8 cellular contexts compared by ENCODE assay signal in the genomic region with DNA sequence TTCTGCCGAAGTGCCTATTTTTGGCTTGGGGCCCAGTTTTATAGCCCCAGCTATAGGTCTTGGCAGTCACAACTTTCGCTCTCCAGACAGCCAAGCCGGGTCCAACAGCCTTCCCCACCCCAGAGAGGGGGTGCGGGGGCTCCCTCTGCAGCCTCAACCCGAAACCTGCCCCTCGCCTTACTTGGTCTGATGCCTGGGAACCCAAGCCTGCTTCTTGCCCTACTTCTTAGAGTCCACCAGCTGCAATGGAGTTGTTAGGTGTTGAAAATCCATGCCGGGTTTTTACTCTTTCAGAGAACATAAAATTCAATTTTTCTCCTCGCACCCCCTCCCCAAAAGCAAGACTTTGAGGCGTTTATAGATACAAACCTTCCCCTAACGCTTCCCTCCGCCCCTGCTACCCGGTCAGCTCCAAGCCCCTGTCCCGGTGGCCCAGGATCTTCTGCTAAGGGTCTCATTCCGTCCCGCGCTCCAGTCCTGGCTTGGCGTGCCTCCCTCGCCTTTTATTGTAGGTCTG.
DNase-seq lines count a peak whose midpoint lies in the region; ATAC-seq and TF ChIP-seq lines count a peak whose summit lies in the region.
"Not testable (repeated sequence)": the region's sequence is repeated elsewhere in the genome, so short reads cannot be mapped to it uniquely, and the experiment has no call there.

No MANE protein-coding gene starts in this region.

- H3K9ac ChIP-seq in mucosa of stomach (ENCODE audit: low read length), result peak overlapping the region; percentile 62

- not testable (repeated sequence) for H3K36me3 Mint-ChIP-seq in CD8-positive, alpha-beta T cell

- intact Hi-C loops in CD8-positive, alpha-beta T cell (cut with DNase I, micrococcal nuclease), result loop anchor here (1.0 to 5.0 kb wide), 3 partner anchors 12 to 330 kb away; partner anchors contain the start of genes CPD (in 1 of the 2) and CRLF3 (in 1 of the 2)
- intact Hi-C loops in breast epithelium (cut with DNase I; ENCODE audit: low total_unique reads); heart left ventricle (cut with DNase I): not testable (repeated sequence)

- WGBS in heart left ventricle, 4 donors, result 0 to 4% (median 1%) methylated on average over 13 to 18 of the region's 18 CpGs

- DNase-seq in CD8-positive, alpha-beta T cell, result peak in 1 of 7 experiments; percentile 55
- DNase-seq in NCI-H345 (lab: John Stamatoyannopoulos, UW) (peak; percentile 75), UCSD-AML1 (lab: John Stamatoyannopoulos, UW; ENCODE audit: unreplicated experiment) (peak; percentile 61), heart left ventricle (peak in 1 of 5 donors; percentile 20)
- not testable (repeated sequence) for DNase-seq in breast epithelium (ENCODE audit: low spot score in 2 of 2)
- peak in 4 of 6 experiments; percentile 42 to 61 (median 58) for DNase-seq in stimulated activated naive CD4-positive, alpha-beta T cell (lab: John Stamatoyannopoulos, UW)

- not testable (repeated sequence) for H3K27me3 Mint-ChIP-seq in CD8-positive, alpha-beta T cell (ENCODE audit: low read depth)

- peak overlapping the region; percentile 93 for H3K4me3 ChIP-seq in CD8-positive, alpha-beta T cell (ENCODE audit: low read depth, low read length)
- H3K4me3 ChIP-seq in HEK293 (ENCODE audit: low read depth, low read length) (peak overlapping the region; percentile 84), breast epithelium (peak overlapping the region; percentile 60 to 88 (median 86)), heart left ventricle (peak overlapping the region; percentile 42 to 87 (median 65)), mucosa of stomach (ENCODE audit: low read length) (peak overlapping the region; percentile 56)

- not testable (repeated sequence) for H3K9me3 Mint-ChIP-seq in CD8-positive, alpha-beta T cell

- H3K9me3 ChIP-seq in CD8-positive, alpha-beta T cell (ENCODE audit: low read length); HEK293 (ENCODE audit: control insufficient read depth, insufficient read depth, low read depth, low read length); breast epithelium; heart left ventricle; mucosa of stomach (ENCODE audit: control insufficient read depth, low read length): not testable (repeated sequence)

- not testable (repeated sequence) for H3K27me3 ChIP-seq in CD8-positive, alpha-beta T cell (ENCODE audit: insufficient read depth, low read length); breast epithelium
- peaks cover 0 to 36% (median 5%) of the 10 kb centered on the region in 9 donors for H3K27me3 ChIP-seq in heart left ventricle
- peaks cover 28% of the 10 kb centered on the region for H3K27me3 ChIP-seq in mucosa of stomach (ENCODE audit: control insufficient read depth, insufficient read depth, low read length)

- peak overlapping the region; percentile 27 for H3K27ac ChIP-seq in CD8-positive, alpha-beta T cell (ENCODE audit: low read depth, low read length)
- peak overlapping the region; percentile 84 for H3K27ac ChIP-seq in HEK293 (ENCODE audit: extremely low read depth, low read depth, low read length)
- H3K27ac ChIP-seq in breast epithelium, result peak overlapping the region; percentile 62 to 85
- peak overlapping the region in 7 of 12 donors; percentile 13 to 60 (median 53) for H3K27ac ChIP-seq in heart left ventricle

- TF ChIP-seq CTCF in CD8-positive, alpha-beta T cell (IDR thresholded peaks at IDR 0.05); HEK293 (tag by site-specific recombination; IDR thresholded peaks at IDR 0.05); breast epithelium (IDR thresholded peaks at IDR 0.05); heart left ventricle (IDR thresholded peaks at IDR 0.05): not testable (repeated sequence)

- ATAC-seq in CD8-positive, alpha-beta T cell, result peak; percentile 18
- peak in 2 of 4 donors; percentile 37 to 38 for ATAC-seq in heart left ventricle

- H3K4me1 ChIP-seq in CD8-positive, alpha-beta T cell (ENCODE audit: insufficient read depth, low read length); HEK293 (ENCODE audit: control insufficient read depth, insufficient read depth, low read length); breast epithelium; mucosa of stomach (ENCODE audit: control insufficient read depth, insufficient read depth, low read length): not testable (repeated sequence)
- H3K4me1 ChIP-seq in heart left ventricle, result peaks cover 0 to 28% (median 3%) of the 10 kb centered on the region in 12 donors

- H3K4me3 Mint-ChIP-seq in CD8-positive, alpha-beta T cell, result peak overlapping the region; percentile 95

- peaks cover 30% of the 10 kb centered on the region for H3K4me1 Mint-ChIP-seq in CD8-positive, alpha-beta T cell (ENCODE audit: low read depth)

- POLR2A ChIA-PET in CD8-positive, alpha-beta T cell (lab: Charles Lee), result not testable (repeated sequence)
- POLR2A ChIA-PET in HEK293 (lab: Yijun Ruan, JAX), result interaction anchor here (0.6 kb wide), 1 partner anchor 9 kb away, joined by 5 read pairs; no protein-coding TSS in a partner anchor

- H3K36me3 ChIP-seq in CD8-positive, alpha-beta T cell (ENCODE audit: insufficient read depth, low read length); HEK293 (ENCODE audit: control insufficient read depth in 2 of 2, insufficient read depth in 1 of 2, low read length in 2 of 2); breast epithelium; heart left ventricle; mucosa of stomach (ENCODE audit: control insufficient read depth, insufficient read depth, low read length): not testable (repeated sequence)

- not testable (repeated sequence) for H3K27ac Mint-ChIP-seq in CD8-positive, alpha-beta T cell

- CTCF ChIA-PET in CD8-positive, alpha-beta T cell (lab: Charles Lee), result interaction anchor here (1.6 kb wide), 1 partner anchor 10 kb away, joined by 5 read pairs; no protein-coding TSS in a partner anchor
- CTCF ChIA-PET in HEK293 (lab: Yijun Ruan, JAX), result interaction anchor here (0.6 kb wide), 2 partner anchors 10 to 235 kb away, joined by 3 to 4 read pairs; no protein-coding TSS in a partner anchor

- not testable (repeated sequence) for TF ChIP-seq POLR2A in breast epithelium (IDR thresholded peaks at IDR 0.05); heart left ventricle (IDR thresholded peaks at IDR 0.05)

TF ChIP-seq in HEK293, 187 proteins besides CTCF, POLR2A, EP300 and RAD21:
- TF ChIP-seq, protein P1, sequence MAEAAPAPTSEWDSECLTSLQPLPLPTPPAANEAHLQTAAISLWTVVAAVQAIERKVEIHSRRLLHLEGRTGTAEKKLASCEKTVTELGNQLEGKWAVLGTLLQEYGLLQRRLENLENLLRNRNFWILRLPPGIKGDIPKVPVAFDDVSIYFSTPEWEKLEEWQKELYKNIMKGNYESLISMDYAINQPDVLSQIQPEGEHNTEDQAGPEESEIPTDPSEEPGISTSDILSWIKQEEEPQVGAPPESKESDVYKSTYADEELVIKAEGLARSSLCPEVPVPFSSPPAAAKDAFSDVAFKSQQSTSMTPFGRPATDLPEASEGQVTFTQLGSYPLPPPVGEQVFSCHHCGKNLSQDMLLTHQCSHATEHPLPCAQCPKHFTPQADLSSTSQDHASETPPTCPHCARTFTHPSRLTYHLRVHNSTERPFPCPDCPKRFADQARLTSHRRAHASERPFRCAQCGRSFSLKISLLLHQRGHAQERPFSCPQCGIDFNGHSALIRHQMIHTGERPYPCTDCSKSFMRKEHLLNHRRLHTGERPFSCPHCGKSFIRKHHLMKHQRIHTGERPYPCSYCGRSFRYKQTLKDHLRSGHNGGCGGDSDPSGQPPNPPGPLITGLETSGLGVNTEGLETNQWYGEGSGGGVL (tag by site-specific recombination; IDR thresholded peaks at IDR 0.05), result peak; percentile 81
- peak; percentile 17; the same call in 1 of the 2 replicates for TF ChIP-seq KLF10 (tag by site-specific recombination; IDR thresholded peaks at IDR 0.05)
- peak; percentile 16; the same call in 1 of the 2 replicates for TF ChIP-seq ZBTB8A (tag by site-specific recombination; IDR thresholded peaks at IDR 0.05)
- TF ChIP-seq ZSCAN30 (tag by site-specific recombination; IDR thresholded peaks at IDR 0.05), result 0 out of 2 replicates have a peak, but pooled peaks have one; percentile 14
- 0 out of 2 replicates have a peak, but pooled peaks have one; percentile 27 for TF ChIP-seq KLF8 (tag by site-specific recombination; IDR thresholded peaks at IDR 0.05)
- TF ChIP-seq, protein P2, sequence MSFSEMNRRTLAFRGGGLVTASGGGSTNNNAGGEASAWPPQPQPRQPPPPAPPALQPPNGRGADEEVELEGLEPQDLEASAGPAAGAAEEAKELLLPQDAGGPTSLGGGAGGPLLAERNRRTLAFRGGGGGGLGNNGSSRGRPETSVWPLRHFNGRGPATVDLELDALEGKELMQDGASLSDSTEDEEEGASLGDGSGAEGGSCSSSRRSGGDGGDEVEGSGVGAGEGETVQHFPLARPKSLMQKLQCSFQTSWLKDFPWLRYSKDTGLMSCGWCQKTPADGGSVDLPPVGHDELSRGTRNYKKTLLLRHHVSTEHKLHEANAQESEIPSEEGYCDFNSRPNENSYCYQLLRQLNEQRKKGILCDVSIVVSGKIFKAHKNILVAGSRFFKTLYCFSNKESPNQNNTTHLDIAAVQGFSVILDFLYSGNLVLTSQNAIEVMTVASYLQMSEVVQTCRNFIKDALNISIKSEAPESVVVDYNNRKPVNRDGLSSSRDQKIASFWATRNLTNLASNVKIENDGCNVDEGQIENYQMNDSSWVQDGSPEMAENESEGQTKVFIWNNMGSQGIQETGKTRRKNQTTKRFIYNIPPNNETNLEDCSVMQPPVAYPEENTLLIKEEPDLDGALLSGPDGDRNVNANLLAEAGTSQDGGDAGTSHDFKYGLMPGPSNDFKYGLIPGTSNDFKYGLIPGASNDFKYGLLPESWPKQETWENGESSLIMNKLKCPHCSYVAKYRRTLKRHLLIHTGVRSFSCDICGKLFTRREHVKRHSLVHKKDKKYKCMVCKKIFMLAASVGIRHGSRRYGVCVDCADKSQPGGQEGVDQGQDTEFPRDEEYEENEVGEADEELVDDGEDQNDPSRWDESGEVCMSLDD (tag by site-specific recombination; IDR thresholded peaks at IDR 0.05), result peak; percentile 27; the same call in 1 of the 2 replicates
- TF ChIP-seq ZNF791 (tag by site-specific recombination; IDR thresholded peaks at IDR 0.05), result 0 out of 2 replicates have a peak, but pooled peaks have one; percentile 7

Comparison
In these comparisons a context has a peak if more than half of its experiments do, and no peak if none do; other contexts are left out.
1. H3K27ac ChIP-seq: peak in every context shown above with its lines; median percentile 84 in HEK293; 74 in breast epithelium; 53 in heart left ventricle; 27 in CD8-positive, alpha-beta T cell.